ENCODE assay signal across 15 cellular contexts in the genomic region with DNA sequence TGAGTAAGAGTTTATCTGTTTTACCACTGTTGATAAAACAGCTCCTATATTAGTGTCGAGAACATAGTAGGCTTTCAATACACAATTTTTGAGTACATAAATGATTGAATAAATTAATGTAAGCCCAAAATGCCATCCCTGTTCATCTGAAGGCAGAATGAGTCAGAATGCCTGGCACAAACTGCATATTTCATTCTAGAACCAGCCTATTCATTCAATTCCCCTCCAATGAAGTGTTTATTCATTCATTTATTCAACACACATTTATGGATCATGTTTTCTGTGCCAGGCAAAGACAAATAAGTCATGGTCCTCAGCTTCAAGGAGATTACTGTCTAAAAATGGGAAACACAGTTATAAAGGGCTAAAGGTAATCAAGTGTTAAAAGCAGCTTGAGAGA.
"Had no signal": no experiment of that assay in that cellular context is flagged by ENCODE, and none has a peak within 500 bp of the region (broad histone marks: within the 10 kb centered on the region; RNA-seq: fewer than 3 reads in every experiment).

No MANE protein-coding gene starts in this region.

- H3K9me3 ChIP-seq: gastroesophageal sphincter, left lung, upper lobe of right lung had no signal

- H3K27ac Mint-ChIP-seq: activated T-cell treated with anti-CD3 and anti-CD28 coated beads, Interleukin-2, amount 50 U/mL, for 72 hours; dendritic cell treated with granulocyte-macrophage colony-stimulating factor and Interleukin-4, amounts not matched to agents 40 ng/mL and 50 ng/mL, for 4 days; WTC11 had no signal

- H3K27me3 ChIP-seq: brain microvascular endothelial cell, gastroesophageal sphincter, left lung, upper lobe of right lung had no signal

- H3K4me3 ChIP-seq: gastroesophageal sphincter, left lung, upper lobe of right lung had no signal

- H3K27ac ChIP-seq: brain microvascular endothelial cell, epithelial cell of prostate, left lung, upper lobe of right lung had no signal

- ATAC-seq: activated T-cell treated with anti-CD3 and anti-CD28 coated beads, Interleukin-2, amount 50 U/mL, for 72 hours; effector memory CD8-positive, alpha-beta T cell; gastroesophageal sphincter; left lung; upper lobe of right lung; WTC11 had no signal

- DNase-seq: activated CD4-positive, alpha-beta T cell treated with anti-CD3 and anti-CD28 coated beads for 48 hours; activated naive CD4-positive, alpha-beta T cell; activated T-cell treated with anti-CD3 and anti-CD28 coated beads, Interleukin-2, amount 50 U/mL, for 72 hours; amniotic stem cell; brain microvascular endothelial cell; cerebellar nuclear complex; effector memory CD8-positive, alpha-beta T cell; left lung; posterior cingulate gyrus; T-helper 1 cell; upper lobe of right lung had no signal

- H3K36me3 Mint-ChIP-seq: WTC11 had no signal

- H3K27me3 Mint-ChIP-seq: effector memory CD8-positive, alpha-beta T cell had no signal

- H3K9me3 Mint-ChIP-seq: dendritic cell treated with granulocyte-macrophage colony-stimulating factor and Interleukin-4, amounts not matched to agents 40 ng/mL and 50 ng/mL, for 4 days; effector memory CD8-positive, alpha-beta T cell; WTC11 had no signal

- H3K4me3 Mint-ChIP-seq: activated T-cell treated with anti-CD3 and anti-CD28 coated beads, Interleukin-2, amount 50 U/mL, for 72 hours; dendritic cell treated with granulocyte-macrophage colony-stimulating factor and Interleukin-4, amounts not matched to agents 40 ng/mL and 50 ng/mL, for 4 days; effector memory CD8-positive, alpha-beta T cell; WTC11 had no signal

- H3K36me3 ChIP-seq: brain microvascular endothelial cell, gastroesophageal sphincter, left lung, upper lobe of right lung had no signal
